9 cellular contexts compared by ENCODE assay signal in genomic region chr3:99895706-99896441, GRCh38.
DNase-seq lines count a peak whose midpoint lies in the region; ATAC-seq and TF ChIP-seq lines count a peak whose summit lies in the region.
"Had no signal": no experiment of that assay in that cellular context is flagged by ENCODE, and none has a peak within 500 bp of the region (broad histone marks: within the 10 kb centered on the region; RNA-seq: fewer than 3 reads in every experiment).

No MANE protein-coding gene starts in this region.

- peaks cover 3% of the 10 kb centered on the region for H3K9me3 Mint-ChIP-seq in neural crest cell

- no peaks in the 10 kb centered on the region for H3K36me3 ChIP-seq in colonic mucosa
- H3K36me3 ChIP-seq: adrenal gland had no signal

- H3K4me3 ChIP-seq in colonic mucosa = no peak overlapping the region
- H3K4me3 ChIP-seq: adrenal gland had no signal

- H3K36me3 Mint-ChIP-seq in neural crest cell (ENCODE audit: low read depth) = peaks cover 4% of the 10 kb centered on the region

- TF ChIP-seq CTCF in colonic mucosa (IDR thresholded peaks at IDR 0.05) (no peak), neural crest cell (conservative IDR thresholded peaks at IDR 0.05) (no peak)

- H3K4me1 ChIP-seq in colonic mucosa = no peaks in the 10 kb centered on the region

- H3K4me1 Mint-ChIP-seq in neural crest cell = peaks cover 15% of the 10 kb centered on the region

- H3K4me3 Mint-ChIP-seq in neural crest cell = no peak overlapping the region

- no peaks in the 10 kb centered on the region for H3K27me3 Mint-ChIP-seq in neural crest cell (ENCODE audit: low read depth)

- DNase-seq in GDM1 (lab: John Stamatoyannopoulos, UW) (peak; percentile 18), NCI-H1694 treated with DMSO at 0.1 percent for 48 hours (lab: John Stamatoyannopoulos, UW) (peak; percentile 52), colonic mucosa (no peak), neural crest cell (ENCODE audit: low read depth, low spot score) (no peak), cortex of kidney (lab: John Stamatoyannopoulos, UW) (no peak)

- intact Hi-C loops in colonic mucosa (cut with DNase I) = no loop called here

- peak overlapping the region; percentile 5 for H3K27ac ChIP-seq in colonic mucosa

- peak overlapping the region; percentile 91 for H3K27ac Mint-ChIP-seq in neural crest cell (ENCODE audit: unreplicated experiment)

- H3K9me3 ChIP-seq in colonic mucosa = no peaks in the 10 kb centered on the region
- H3K9me3 ChIP-seq: adrenal gland had no signal

- H3K9ac ChIP-seq in colonic mucosa (ENCODE audit: low read depth in 2 of 2, low read length in 2 of 2) = no peak overlapping the region

- ATAC-seq in activated CD4-positive, CD25-positive, alpha-beta regulatory T cell treated with anti-CD3 and anti-CD28 coated beads, Interleukin-2, amount 50 U/mL, for 24 hours = no peak
- ATAC-seq in GM18867 (IDR thresholded peaks at IDR 0.05; ENCODE audit: unreplicated experiment) (no peak), GM18520 (IDR thresholded peaks at IDR 0.05; ENCODE audit: unreplicated experiment) (no peak)

- no peaks in the 10 kb centered on the region for H3K27me3 ChIP-seq in colonic mucosa
- H3K27me3 ChIP-seq: adrenal gland had no signal

Comparison
In these comparisons a context has a peak if more than half of its experiments do, and no peak if none do; other contexts are left out.
1. DNase-seq: peak in GDM1 (single experiment) and NCI-H1694 treated with DMSO at 0.1 percent for 48 hours (single experiment); none in colonic mucosa (single experiment), neural crest cell (single experiment) and cortex of kidney (single experiment).